17 cellular contexts compared by ENCODE assay signal in the genomic region with DNA sequence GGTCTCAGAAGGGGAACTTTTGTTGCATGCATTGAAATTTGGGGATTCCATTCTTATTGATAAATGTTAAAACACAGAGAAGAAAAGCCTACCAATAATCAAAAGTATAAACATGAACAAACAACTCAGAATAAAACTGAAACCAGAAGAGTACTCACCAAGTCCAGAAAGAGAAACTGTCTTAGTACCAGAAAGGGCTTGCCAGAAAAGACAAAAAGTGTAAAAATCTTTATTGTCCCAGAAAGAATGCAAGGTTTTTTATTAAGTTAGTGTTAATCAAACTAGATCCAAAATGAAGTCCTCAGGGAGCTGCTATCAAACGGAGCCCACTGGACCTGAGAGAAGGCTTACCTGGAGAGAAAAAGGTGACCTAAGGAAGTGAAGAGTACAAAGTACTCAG.
DNase-seq lines count a peak whose midpoint lies in the region; ATAC-seq and TF ChIP-seq lines count a peak whose summit lies in the region.
"Had no signal": no experiment of that assay in that cellular context is flagged by ENCODE, and none has a peak within 500 bp of the region (broad histone marks: within the 10 kb centered on the region; RNA-seq: fewer than 3 reads in every experiment).

No MANE protein-coding gene starts in this region.

- POLR2A ChIA-PET in MCF 10A (lab: Yijun Ruan, JAX): interaction anchor here (0.7 kb wide), 1 partner anchor 798 kb away, joined by 3 read pairs; no protein-coding TSS in a partner anchor

- 89 to 91% methylated on average over 1 of the region's 1 CpG for WGBS in testis, 2 donors

- no peak overlapping the region for H3K4me3 Mint-ChIP-seq in MCF 10A (ENCODE audit: unreplicated experiment)
- H3K4me3 Mint-ChIP-seq: CD8-positive, alpha-beta memory T cell had no signal

- H3K9me3 ChIP-seq in breast epithelium (no peaks in the 10 kb centered on the region), OCI-LY3 (ENCODE audit: insufficient read depth, low read length) (no peaks in the 10 kb centered on the region), testis (no peaks in the 10 kb centered on the region)
- H3K9me3 ChIP-seq: Caco-2 had no signal

- H3K36me3 Mint-ChIP-seq in MCF 10A (ENCODE audit: insufficient read depth, unreplicated experiment): no peaks in the 10 kb centered on the region
- H3K36me3 Mint-ChIP-seq: CD8-positive, alpha-beta memory T cell had no signal

- peak overlapping the region; percentile 54 for H3K4me2 ChIP-seq in OCI-LY3 (ENCODE audit: low read length)
- H3K4me2 ChIP-seq: BLaER1 had no signal

- no peaks in the 10 kb centered on the region for H4K20me1 ChIP-seq in OCI-LY3 (ENCODE audit: insufficient read depth, low read length)
- H4K20me1 ChIP-seq: BLaER1 had no signal

- H3K4me1 ChIP-seq in breast epithelium (no peaks in the 10 kb centered on the region), OCI-LY3 (ENCODE audit: low read length) (peaks cover 11% of the 10 kb centered on the region), testis (no peaks in the 10 kb centered on the region)
- H3K4me1 ChIP-seq: Caco-2 had no signal

- in situ Hi-C loops in KBM-7 (cut with MboI; ENCODE audit: low pct_unique_long_range_greater_than_20kb, low sequenced_read_pairs): no loop called here

- no TSS peak for BruUV-seq in MCF 10A (replicated peaks; lab: Mats Ljungman, UMichigan)

- DNase-seq in MCF 10A (ENCODE audit: unreplicated experiment) (no peak), breast epithelium (ENCODE audit: low spot score in 2 of 2) (no peak), testis (no peak), KBM-7 (no peak)
- no peak for DNase-seq in stimulated activated CD4-positive, alpha-beta T cell treated with anti-CD3 and anti-CD28 coated beads, Interleukin-4, amount 100 ng/mL, for 24 hours
- DNase-seq: AML-193; Caco-2; CD8-positive, alpha-beta memory T cell; DND-41; GDM1; HCEC 1CT; IMR-90 had no signal

- H3K9me3 Mint-ChIP-seq in MCF 10A (ENCODE audit: unreplicated experiment): no peaks in the 10 kb centered on the region

- intact Hi-C loops in MCF 10A (cut with micrococcal nuclease): no loop called here
- intact Hi-C loops in breast epithelium (cut with DNase I; ENCODE audit: low total_unique reads): no loop called here
- intact Hi-C loops in testis (cut with DNase I; ENCODE audit: low total_unique reads): no loop called here

- peaks cover 12% of the 10 kb centered on the region for H3K4me1 Mint-ChIP-seq in MCF 10A (ENCODE audit: insufficient read depth, unreplicated experiment)
- H3K4me1 Mint-ChIP-seq: CD8-positive, alpha-beta memory T cell had no signal

- H3K27ac ChIP-seq in breast epithelium (no peak overlapping the region), OCI-LY3 (ENCODE audit: low read length) (no peak overlapping the region), testis (no peak overlapping the region)
- H3K27ac ChIP-seq: 22Rv1, BLaER1 had no signal

- H3K4me3 ChIP-seq in breast epithelium: no peak overlapping the region
- peak overlapping the region; percentile 24 for H3K4me3 ChIP-seq in OCI-LY3 (ENCODE audit: low read length)
- H3K4me3 ChIP-seq in testis: no peak overlapping the region
- H3K4me3 ChIP-seq: BLaER1 had no signal

- peak overlapping the region; percentile 7; the same call in 1 of the 2 replicates for H3K9ac ChIP-seq in OCI-LY3 (ENCODE audit: low read length)
- H3K9ac ChIP-seq: BLaER1 had no signal

- TF ChIP-seq POLR2A in breast epithelium (IDR thresholded peaks at IDR 0.05) (no peak), testis (IDR thresholded peaks at IDR 0.05) (no peak)

- H3K79me2 ChIP-seq in OCI-LY3 (ENCODE audit: low read length): no peaks in the 10 kb centered on the region

- H3K27me3 Mint-ChIP-seq in MCF 10A (ENCODE audit: insufficient read depth, unreplicated experiment): no peaks in the 10 kb centered on the region
- H3K27me3 Mint-ChIP-seq: CD8-positive, alpha-beta memory T cell had no signal

- ATAC-seq in HG03565 (IDR thresholded peaks at IDR 0.05; ENCODE audit: unreplicated experiment) (peak; percentile 48), GM18511 (IDR thresholded peaks at IDR 0.05; ENCODE audit: unreplicated experiment) (no peak)

- no peak for TF ChIP-seq CTCF in MCF 10A (IDR thresholded peaks at IDR 0.05; ENCODE audit: unreplicated experiment)
- TF ChIP-seq CTCF in breast epithelium (IDR thresholded peaks at IDR 0.05): no peak
- TF ChIP-seq CTCF in OCI-LY3 (IDR thresholded peaks at IDR 0.05; ENCODE audit: low read depth, low read length): no peak
- TF ChIP-seq CTCF in testis (IDR thresholded peaks at IDR 0.05): no peak

- H3K36me3 ChIP-seq in breast epithelium: no peaks in the 10 kb centered on the region
- H3K36me3 ChIP-seq in OCI-LY3 (replicated peaks; ENCODE audit: low read depth, low read length): no peaks in the 10 kb centered on the region
- H3K36me3 ChIP-seq in testis (ENCODE audit: low read depth, missing control alignments): no peaks in the 10 kb centered on the region
- H3K36me3 ChIP-seq: BLaER1 had no signal

- H3K27ac Mint-ChIP-seq in MCF 10A (ENCODE audit: low read depth, unreplicated experiment): peak overlapping the region; percentile 27
- H3K27ac Mint-ChIP-seq: CD8-positive, alpha-beta memory T cell had no signal

- no peaks in the 10 kb centered on the region for H3K27me3 ChIP-seq in breast epithelium
- H3K27me3 ChIP-seq in OCI-LY3 (ENCODE audit: low read depth, low read length): no peaks in the 10 kb centered on the region
- H3K27me3 ChIP-seq in testis: no peaks in the 10 kb centered on the region

- peak overlapping the region; percentile 70 for H2AFZ ChIP-seq in OCI-LY3 (ENCODE audit: low read depth, low read length)

- CTCF ChIA-PET in MCF 10A (lab: Yijun Ruan, JAX): interaction anchor here (1.0 kb wide), 1 partner anchor 13 kb away, joined by 3 read pairs; no protein-coding TSS in a partner anchor
